29 cellular contexts compared by ENCODE assay signal in genomic region chr2:129627437-129627836, GRCh38.
"Had no signal": no experiment of that assay in that cellular context is flagged by ENCODE, and none has a peak within 500 bp of the region (broad histone marks: within the 10 kb centered on the region; RNA-seq: fewer than 3 reads in every experiment).

No MANE protein-coding gene starts in this region.

- H3K4me1 ChIP-seq: colonic mucosa, esophagus squamous epithelium, heart right ventricle, prostate gland, right atrium auricular region, stomach, thyroid gland, vagina had no signal

- H3K9me3 ChIP-seq: colonic mucosa, esophagus squamous epithelium, mucosa of descending colon, prostate gland, right atrium auricular region, stomach, thyroid gland, vagina had no signal

- FAIRE-seq: endometrium, kidney had no signal

- H3K27ac ChIP-seq: colonic mucosa, esophagus squamous epithelium, heart right ventricle, prostate gland, right atrium auricular region, stomach, thyroid gland, vagina had no signal

- DNase-seq: colonic mucosa; dermis blood vessel endothelial cell; effector memory CD4-positive, alpha-beta T cell; erythroblast; esophagus squamous epithelium; foreskin melanocyte; glutamatergic neuron; heart right ventricle; hippocampal formation; immature natural killer cell; kidney; mesenchymal stem cell; mucosa of descending colon; naive B cell; nucleus accumbens; stimulated activated CD4-positive, alpha-beta T cell treated with anti-CD3 and anti-CD28 coated beads, Interleukin-2, amount 100 ng/mL, for 24 hours; stimulated activated CD4-positive, alpha-beta T cell treated with anti-CD3 and anti-CD28 coated beads, Interleukin-4, amount 100 ng/mL, for 24 hours; stimulated activated naive CD4-positive, alpha-beta T cell treated with Interleukin-2 at 50 U/mL for 16 hours; stomach; thyroid gland; trophoblast cell had no signal

- H3K27ac Mint-ChIP-seq: immature natural killer cell; mesothelial cell of epicardium; naive B cell; natural killer cell treated with Interleukin-12 subunit alpha and Interleukin-12 subunit beta and Interleukin-15 and Interleukin-18, amount 100 ng/mL, for 72 hours; stimulated activated effector memory CD8-positive, alpha-beta T cell treated with anti-CD3 and anti-CD28 coated beads, Interleukin-12 subunit alpha, Interleukin-12 subunit beta, amount 100 ng/mL, for 72 hours had no signal

- H3K4me3 ChIP-seq: colonic mucosa, esophagus squamous epithelium, heart right ventricle, mucosa of descending colon, prostate gland, right atrium auricular region, stomach, thyroid gland, vagina had no signal

- H3K36me3 Mint-ChIP-seq: immature natural killer cell; mesothelial cell of epicardium; naive B cell; natural killer cell treated with Interleukin-12 subunit alpha and Interleukin-12 subunit beta and Interleukin-15 and Interleukin-18, amount 100 ng/mL, for 72 hours; stimulated activated effector memory CD8-positive, alpha-beta T cell treated with anti-CD3 and anti-CD28 coated beads, Interleukin-12 subunit alpha, Interleukin-12 subunit beta, amount 100 ng/mL, for 72 hours had no signal

- H3K27me3 Mint-ChIP-seq: natural killer cell treated with Interleukin-12 subunit alpha and Interleukin-12 subunit beta and Interleukin-15 and Interleukin-18, amount 100 ng/mL, for 72 hours had no signal

- H3K4me3 Mint-ChIP-seq: immature natural killer cell; mesothelial cell of epicardium; naive B cell; natural killer cell treated with Interleukin-12 subunit alpha and Interleukin-12 subunit beta and Interleukin-15 and Interleukin-18, amount 100 ng/mL, for 72 hours; neural crest cell; stimulated activated effector memory CD8-positive, alpha-beta T cell treated with anti-CD3 and anti-CD28 coated beads, Interleukin-12 subunit alpha, Interleukin-12 subunit beta, amount 100 ng/mL, for 72 hours had no signal

- H3K27me3 ChIP-seq: colonic mucosa, esophagus squamous epithelium, heart right ventricle, right atrium auricular region, stomach, thyroid gland, vagina had no signal

- H3K9me3 Mint-ChIP-seq: natural killer cell treated with Interleukin-12 subunit alpha and Interleukin-12 subunit beta and Interleukin-15 and Interleukin-18, amount 100 ng/mL, for 72 hours had no signal

- H3K4me1 Mint-ChIP-seq: immature natural killer cell; mesothelial cell of epicardium; neural crest cell; stimulated activated effector memory CD8-positive, alpha-beta T cell treated with anti-CD3 and anti-CD28 coated beads, Interleukin-12 subunit alpha, Interleukin-12 subunit beta, amount 100 ng/mL, for 72 hours had no signal

- H3K36me3 ChIP-seq: colonic mucosa, esophagus squamous epithelium, heart right ventricle, prostate gland, right atrium auricular region, stomach, thyroid gland, vagina had no signal
